ENCODE assay signal across 1 cellular context in the genomic region with DNA sequence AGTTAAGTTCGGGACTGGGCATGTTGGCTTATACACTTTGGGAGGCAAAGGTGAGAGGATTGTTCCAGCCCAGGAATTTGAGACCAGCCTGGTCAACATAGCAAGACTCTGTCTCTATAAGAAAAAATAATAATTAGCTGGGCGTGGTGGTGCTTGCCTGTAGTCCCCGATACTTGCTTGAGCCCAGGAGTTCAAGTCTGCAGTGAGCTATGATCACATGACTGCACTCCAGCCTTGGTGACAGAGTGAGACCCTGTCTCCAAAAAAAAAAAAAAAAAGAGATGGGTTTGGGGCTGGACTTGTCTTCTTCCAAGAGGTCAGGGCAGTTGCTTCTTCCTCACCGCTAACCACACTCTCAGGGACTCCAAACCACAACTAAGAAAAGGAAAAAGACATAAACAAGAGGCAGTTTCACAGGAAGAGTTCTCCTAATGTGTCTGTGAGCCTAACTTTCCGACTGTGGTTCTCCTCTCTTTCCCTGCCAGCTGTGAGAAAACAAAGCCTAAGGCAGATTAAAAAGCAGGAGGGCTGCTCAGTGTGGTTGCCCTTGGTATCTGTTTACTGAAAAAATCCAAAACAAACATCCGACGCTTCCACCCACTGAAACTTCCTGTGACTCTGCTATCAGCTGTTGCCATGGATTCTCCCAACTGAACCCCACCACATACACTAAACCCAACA.
TF ChIP-seq lines count a peak whose summit lies in the region.

No MANE protein-coding gene starts in this region.

TF ChIP-seq in K562, 482 proteins besides CTCF, POLR2A, EP300 and RAD21 (continued from another document and continues in another):
- TF ChIP-seq, protein P1, sequence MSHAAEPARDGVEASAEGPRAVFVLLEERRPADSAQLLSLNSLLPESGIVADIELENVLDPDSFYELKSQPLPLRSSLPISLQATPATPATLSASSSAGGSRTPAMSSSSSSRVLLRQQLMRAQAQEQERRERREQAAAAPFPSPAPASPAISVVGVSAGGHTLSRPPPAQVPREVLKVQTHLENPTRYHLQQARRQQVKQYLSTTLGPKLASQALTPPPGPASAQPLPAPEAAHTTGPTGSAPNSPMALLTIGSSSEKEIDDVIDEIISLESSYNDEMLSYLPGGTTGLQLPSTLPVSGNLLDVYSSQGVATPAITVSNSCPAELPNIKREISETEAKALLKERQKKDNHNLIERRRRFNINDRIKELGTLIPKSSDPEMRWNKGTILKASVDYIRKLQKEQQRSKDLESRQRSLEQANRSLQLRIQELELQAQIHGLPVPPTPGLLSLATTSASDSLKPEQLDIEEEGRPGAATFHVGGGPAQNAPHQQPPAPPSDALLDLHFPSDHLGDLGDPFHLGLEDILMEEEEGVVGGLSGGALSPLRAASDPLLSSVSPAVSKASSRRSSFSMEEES (CRISPR knock-in tag; IDR thresholded peaks at IDR 0.05) = peak; percentile 82
- TF ChIP-seq NFXL1 (CRISPR knock-in tag; IDR thresholded peaks at IDR 0.05) (no peak), EGR1 (conservative IDR thresholded peaks at IDR 0.05) (peak; percentile 31; the same call in 1 of the 2 replicates), ERF (CRISPR knock-in tag; IDR thresholded peaks at IDR 0.05) (no peak), ZNF668 (CRISPR knock-in tag; IDR thresholded peaks at IDR 0.05) (no peak), ZNF589 (CRISPR knock-in tag; IDR thresholded peaks at IDR 0.05; ENCODE audit: low read depth) (peak; percentile 84; the same call in 1 of the 2 replicates), POU5F1 (IDR thresholded peaks at IDR 0.05; ENCODE audit: borderline replicate concordance, low read depth, low read length, partially characterized antibody) (no peak), ZNF311 (CRISPR knock-in tag; IDR thresholded peaks at IDR 0.05) (no peak), NR2C2 (CRISPR knock-in tag; IDR thresholded peaks at IDR 0.05) (no peak), NR2C2 (tag; IDR thresholded peaks at IDR 0.05) (peak; percentile 32; the same call in 1 of the 2 replicates), SIN3A (IDR thresholded peaks at IDR 0.05; ENCODE audit: borderline replicate concordance in 2 of 2, control insufficient read depth in 1 of 2, low read depth in 2 of 2, low read length in 2 of 2) (no peak), ZNF24 (IDR thresholded peaks at IDR 0.05) (no peak), TFAM (CRISPR knock-in tag; conservative IDR thresholded peaks at IDR 0.05) (no peak), ETV6 (IDR thresholded peaks at IDR 0.05; ENCODE audit: borderline replicate concordance in 1 of 2, low read depth in 2 of 2, low read length in 1 of 2) (0 out of 4 replicates have a peak, but pooled peaks of 1 of the 2 experiments have one; percentile 37), ETV6 (CRISPR knock-in tag; IDR thresholded peaks at IDR 0.05; ENCODE audit: borderline replicate concordance) (no peak), ZNF384 (IDR thresholded peaks at IDR 0.05; ENCODE audit: low read depth, low read length) (0 out of 2 replicates have a peak, but pooled peaks have one; percentile 36), KDM4B (IDR thresholded peaks at IDR 0.05; ENCODE audit: borderline replicate concordance in 2 of 2, low read depth in 1 of 2) (no peak), ARID1B (IDR thresholded peaks at IDR 0.05) (peak; percentile 29; the same call in 1 of the 2 replicates), RAD51 (IDR thresholded peaks at IDR 0.05; ENCODE audit: borderline replicate concordance, low read depth) (peak; percentile 35; the same call in 1 of the 2 replicates), GTF2A2 (tag; IDR thresholded peaks at IDR 0.05) (no peak), ZNF699 (CRISPR knock-in tag; IDR thresholded peaks at IDR 0.05; ENCODE audit: insufficient replicate concordance) (no peak), CEBPG (CRISPR knock-in tag; IDR thresholded peaks at IDR 0.05) (no peak), CEBPG (tag; conservative IDR thresholded peaks at IDR 0.05 in 1 of 2, IDR thresholded peaks at IDR 0.05 in 1 of 2) (no peak)
- TF ChIP-seq, protein P2, sequence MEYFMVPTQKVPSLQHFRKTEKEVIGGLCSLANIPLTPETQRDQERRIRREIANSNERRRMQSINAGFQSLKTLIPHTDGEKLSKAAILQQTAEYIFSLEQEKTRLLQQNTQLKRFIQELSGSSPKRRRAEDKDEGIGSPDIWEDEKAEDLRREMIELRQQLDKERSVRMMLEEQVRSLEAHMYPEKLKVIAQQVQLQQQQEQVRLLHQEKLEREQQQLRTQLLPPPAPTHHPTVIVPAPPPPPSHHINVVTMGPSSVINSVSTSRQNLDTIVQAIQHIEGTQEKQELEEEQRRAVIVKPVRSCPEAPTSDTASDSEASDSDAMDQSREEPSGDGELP (CRISPR knock-in tag; IDR thresholded peaks at IDR 0.05; ENCODE audit: borderline replicate concordance) = peak; percentile 49; the same call in 1 of the 2 replicates
- TF ChIP-seq, protein P3, sequence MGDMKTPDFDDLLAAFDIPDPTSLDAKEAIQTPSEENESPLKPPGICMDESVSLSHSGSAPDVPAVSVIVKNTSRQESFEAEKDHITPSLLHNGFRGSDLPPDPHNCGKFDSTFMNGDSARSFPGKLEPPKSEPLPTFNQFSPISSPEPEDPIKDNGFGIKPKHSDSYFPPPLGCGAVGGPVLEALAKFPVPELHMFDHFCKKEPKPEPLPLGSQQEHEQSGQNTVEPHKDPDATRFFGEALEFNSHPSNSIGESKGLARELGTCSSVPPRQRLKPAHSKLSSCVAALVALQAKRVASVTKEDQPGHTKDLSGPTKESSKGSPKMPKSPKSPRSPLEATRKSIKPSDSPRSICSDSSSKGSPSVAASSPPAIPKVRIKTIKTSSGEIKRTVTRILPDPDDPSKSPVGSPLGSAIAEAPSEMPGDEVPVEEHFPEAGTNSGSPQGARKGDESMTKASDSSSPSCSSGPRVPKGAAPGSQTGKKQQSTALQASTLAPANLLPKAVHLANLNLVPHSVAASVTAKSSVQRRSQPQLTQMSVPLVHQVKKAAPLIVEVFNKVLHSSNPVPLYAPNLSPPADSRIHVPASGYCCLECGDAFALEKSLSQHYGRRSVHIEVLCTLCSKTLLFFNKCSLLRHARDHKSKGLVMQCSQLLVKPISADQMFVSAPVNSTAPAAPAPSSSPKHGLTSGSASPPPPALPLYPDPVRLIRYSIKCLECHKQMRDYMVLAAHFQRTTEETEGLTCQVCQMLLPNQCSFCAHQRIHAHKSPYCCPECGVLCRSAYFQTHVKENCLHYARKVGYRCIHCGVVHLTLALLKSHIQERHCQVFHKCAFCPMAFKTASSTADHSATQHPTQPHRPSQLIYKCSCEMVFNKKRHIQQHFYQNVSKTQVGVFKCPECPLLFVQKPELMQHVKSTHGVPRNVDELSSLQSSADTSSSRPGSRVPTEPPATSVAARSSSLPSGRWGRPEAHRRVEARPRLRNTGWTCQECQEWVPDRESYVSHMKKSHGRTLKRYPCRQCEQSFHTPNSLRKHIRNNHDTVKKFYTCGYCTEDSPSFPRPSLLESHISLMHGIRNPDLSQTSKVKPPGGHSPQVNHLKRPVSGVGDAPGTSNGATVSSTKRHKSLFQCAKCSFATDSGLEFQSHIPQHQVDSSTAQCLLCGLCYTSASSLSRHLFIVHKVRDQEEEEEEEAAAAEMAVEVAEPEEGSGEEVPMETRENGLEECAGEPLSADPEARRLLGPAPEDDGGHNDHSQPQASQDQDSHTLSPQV (IDR thresholded peaks at IDR 0.05) = no peak
- TF ChIP-seq, protein P4, sequence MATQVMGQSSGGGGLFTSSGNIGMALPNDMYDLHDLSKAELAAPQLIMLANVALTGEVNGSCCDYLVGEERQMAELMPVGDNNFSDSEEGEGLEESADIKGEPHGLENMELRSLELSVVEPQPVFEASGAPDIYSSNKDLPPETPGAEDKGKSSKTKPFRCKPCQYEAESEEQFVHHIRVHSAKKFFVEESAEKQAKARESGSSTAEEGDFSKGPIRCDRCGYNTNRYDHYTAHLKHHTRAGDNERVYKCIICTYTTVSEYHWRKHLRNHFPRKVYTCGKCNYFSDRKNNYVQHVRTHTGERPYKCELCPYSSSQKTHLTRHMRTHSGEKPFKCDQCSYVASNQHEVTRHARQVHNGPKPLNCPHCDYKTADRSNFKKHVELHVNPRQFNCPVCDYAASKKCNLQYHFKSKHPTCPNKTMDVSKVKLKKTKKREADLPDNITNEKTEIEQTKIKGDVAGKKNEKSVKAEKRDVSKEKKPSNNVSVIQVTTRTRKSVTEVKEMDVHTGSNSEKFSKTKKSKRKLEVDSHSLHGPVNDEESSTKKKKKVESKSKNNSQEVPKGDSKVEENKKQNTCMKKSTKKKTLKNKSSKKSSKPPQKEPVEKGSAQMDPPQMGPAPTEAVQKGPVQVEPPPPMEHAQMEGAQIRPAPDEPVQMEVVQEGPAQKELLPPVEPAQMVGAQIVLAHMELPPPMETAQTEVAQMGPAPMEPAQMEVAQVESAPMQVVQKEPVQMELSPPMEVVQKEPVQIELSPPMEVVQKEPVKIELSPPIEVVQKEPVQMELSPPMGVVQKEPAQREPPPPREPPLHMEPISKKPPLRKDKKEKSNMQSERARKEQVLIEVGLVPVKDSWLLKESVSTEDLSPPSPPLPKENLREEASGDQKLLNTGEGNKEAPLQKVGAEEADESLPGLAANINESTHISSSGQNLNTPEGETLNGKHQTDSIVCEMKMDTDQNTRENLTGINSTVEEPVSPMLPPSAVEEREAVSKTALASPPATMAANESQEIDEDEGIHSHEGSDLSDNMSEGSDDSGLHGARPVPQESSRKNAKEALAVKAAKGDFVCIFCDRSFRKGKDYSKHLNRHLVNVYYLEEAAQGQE (CRISPR knock-in tag; IDR thresholded peaks at IDR 0.05; ENCODE audit: low read depth) = no peak
- TF ChIP-seq, protein P5, sequence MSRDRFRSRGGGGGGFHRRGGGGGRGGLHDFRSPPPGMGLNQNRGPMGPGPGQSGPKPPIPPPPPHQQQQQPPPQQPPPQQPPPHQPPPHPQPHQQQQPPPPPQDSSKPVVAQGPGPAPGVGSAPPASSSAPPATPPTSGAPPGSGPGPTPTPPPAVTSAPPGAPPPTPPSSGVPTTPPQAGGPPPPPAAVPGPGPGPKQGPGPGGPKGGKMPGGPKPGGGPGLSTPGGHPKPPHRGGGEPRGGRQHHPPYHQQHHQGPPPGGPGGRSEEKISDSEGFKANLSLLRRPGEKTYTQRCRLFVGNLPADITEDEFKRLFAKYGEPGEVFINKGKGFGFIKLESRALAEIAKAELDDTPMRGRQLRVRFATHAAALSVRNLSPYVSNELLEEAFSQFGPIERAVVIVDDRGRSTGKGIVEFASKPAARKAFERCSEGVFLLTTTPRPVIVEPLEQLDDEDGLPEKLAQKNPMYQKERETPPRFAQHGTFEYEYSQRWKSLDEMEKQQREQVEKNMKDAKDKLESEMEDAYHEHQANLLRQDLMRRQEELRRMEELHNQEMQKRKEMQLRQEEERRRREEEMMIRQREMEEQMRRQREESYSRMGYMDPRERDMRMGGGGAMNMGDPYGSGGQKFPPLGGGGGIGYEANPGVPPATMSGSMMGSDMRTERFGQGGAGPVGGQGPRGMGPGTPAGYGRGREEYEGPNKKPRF (IDR thresholded peaks at IDR 0.05; ENCODE audit: low read depth, low read length) = no peak
- TF ChIP-seq, protein P6, sequence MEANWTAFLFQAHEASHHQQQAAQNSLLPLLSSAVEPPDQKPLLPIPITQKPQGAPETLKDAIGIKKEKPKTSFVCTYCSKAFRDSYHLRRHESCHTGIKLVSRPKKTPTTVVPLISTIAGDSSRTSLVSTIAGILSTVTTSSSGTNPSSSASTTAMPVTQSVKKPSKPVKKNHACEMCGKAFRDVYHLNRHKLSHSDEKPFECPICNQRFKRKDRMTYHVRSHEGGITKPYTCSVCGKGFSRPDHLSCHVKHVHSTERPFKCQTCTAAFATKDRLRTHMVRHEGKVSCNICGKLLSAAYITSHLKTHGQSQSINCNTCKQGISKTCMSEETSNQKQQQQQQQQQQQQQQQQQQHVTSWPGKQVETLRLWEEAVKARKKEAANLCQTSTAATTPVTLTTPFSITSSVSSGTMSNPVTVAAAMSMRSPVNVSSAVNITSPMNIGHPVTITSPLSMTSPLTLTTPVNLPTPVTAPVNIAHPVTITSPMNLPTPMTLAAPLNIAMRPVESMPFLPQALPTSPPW (CRISPR knock-in tag; IDR thresholded peaks at IDR 0.05) = peak; percentile 28; the same call in 1 of the 2 replicates
- TF ChIP-seq, protein P7, sequence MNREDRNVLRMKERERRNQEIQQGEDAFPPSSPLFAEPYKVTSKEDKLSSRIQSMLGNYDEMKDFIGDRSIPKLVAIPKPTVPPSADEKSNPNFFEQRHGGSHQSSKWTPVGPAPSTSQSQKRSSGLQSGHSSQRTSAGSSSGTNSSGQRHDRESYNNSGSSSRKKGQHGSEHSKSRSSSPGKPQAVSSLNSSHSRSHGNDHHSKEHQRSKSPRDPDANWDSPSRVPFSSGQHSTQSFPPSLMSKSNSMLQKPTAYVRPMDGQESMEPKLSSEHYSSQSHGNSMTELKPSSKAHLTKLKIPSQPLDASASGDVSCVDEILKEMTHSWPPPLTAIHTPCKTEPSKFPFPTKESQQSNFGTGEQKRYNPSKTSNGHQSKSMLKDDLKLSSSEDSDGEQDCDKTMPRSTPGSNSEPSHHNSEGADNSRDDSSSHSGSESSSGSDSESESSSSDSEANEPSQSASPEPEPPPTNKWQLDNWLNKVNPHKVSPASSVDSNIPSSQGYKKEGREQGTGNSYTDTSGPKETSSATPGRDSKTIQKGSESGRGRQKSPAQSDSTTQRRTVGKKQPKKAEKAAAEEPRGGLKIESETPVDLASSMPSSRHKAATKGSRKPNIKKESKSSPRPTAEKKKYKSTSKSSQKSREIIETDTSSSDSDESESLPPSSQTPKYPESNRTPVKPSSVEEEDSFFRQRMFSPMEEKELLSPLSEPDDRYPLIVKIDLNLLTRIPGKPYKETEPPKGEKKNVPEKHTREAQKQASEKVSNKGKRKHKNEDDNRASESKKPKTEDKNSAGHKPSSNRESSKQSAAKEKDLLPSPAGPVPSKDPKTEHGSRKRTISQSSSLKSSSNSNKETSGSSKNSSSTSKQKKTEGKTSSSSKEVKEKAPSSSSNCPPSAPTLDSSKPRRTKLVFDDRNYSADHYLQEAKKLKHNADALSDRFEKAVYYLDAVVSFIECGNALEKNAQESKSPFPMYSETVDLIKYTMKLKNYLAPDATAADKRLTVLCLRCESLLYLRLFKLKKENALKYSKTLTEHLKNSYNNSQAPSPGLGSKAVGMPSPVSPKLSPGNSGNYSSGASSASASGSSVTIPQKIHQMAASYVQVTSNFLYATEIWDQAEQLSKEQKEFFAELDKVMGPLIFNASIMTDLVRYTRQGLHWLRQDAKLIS (CRISPR knock-in tag; IDR thresholded peaks at IDR 0.05) = no peak
- TF ChIP-seq, protein P8, sequence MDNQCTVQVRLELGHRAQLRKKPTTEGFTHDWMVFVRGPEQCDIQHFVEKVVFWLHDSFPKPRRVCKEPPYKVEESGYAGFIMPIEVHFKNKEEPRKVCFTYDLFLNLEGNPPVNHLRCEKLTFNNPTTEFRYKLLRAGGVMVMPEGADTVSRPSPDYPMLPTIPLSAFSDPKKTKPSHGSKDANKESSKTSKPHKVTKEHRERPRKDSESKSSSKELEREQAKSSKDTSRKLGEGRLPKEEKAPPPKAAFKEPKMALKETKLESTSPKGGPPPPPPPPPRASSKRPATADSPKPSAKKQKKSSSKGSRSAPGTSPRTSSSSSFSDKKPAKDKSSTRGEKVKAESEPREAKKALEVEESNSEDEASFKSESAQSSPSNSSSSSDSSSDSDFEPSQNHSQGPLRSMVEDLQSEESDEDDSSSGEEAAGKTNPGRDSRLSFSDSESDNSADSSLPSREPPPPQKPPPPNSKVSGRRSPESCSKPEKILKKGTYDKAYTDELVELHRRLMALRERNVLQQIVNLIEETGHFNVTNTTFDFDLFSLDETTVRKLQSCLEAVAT (IDR thresholded peaks at IDR 0.05) = peak in 1 of 2 experiments; percentile 34; a peak in 1 of 4 replicates
